21 cellular contexts compared by ENCODE assay signal in genomic region chr7:4026941-4027340, GRCh38.
DNase-seq lines count a peak whose midpoint lies in the region; ATAC-seq and TF ChIP-seq lines count a peak whose summit lies in the region.
"Had no signal": no experiment of that assay in that cellular context is flagged by ENCODE, and none has a peak within 500 bp of the region (broad histone marks: within the 10 kb centered on the region; RNA-seq: fewer than 3 reads in every experiment).

No MANE protein-coding gene starts in this region.

- H3K4me1 ChIP-seq in ascending aorta (peaks cover 6 to 12% of the 10 kb centered on the region in 2 donors), tibial artery (peaks cover 0 to 25% (median 4%) of the 10 kb centered on the region in 4 donors), osteoblast (ENCODE audit: insufficient read depth, low read length) (no peaks in the 10 kb centered on the region)
- H3K4me1 ChIP-seq: A549 had no signal

- no peak for ATAC-seq in stimulated activated effector memory CD8-positive, alpha-beta T cell treated with anti-CD3 and anti-CD28 coated beads, Interleukin-12 subunit alpha, Interleukin-12 subunit beta, amount 100 ng/mL, for 72 hours
- no peak for ATAC-seq in GM21619 (IDR thresholded peaks at IDR 0.05; ENCODE audit: unreplicated experiment)
- ATAC-seq: A549 had no signal

- H3K4me2 ChIP-seq in osteoblast (ENCODE audit: insufficient read depth, low read length), result no peak overlapping the region
- H3K4me2 ChIP-seq: A549 had no signal

- no peaks in the 10 kb centered on the region for H3K4me1 Mint-ChIP-seq in osteocyte (ENCODE audit: unreplicated experiment)
- H3K4me1 Mint-ChIP-seq in stimulated activated effector memory CD8-positive, alpha-beta T cell treated with anti-CD3 and anti-CD28 coated beads, Interleukin-12 subunit alpha, Interleukin-12 subunit beta, amount 100 ng/mL, for 72 hours, result no peaks in the 10 kb centered on the region
- H3K4me1 Mint-ChIP-seq: CD4-positive, alpha-beta memory T cell had no signal

- H3K79me2 ChIP-seq in osteoblast (ENCODE audit: insufficient read depth, low read length), result no peaks in the 10 kb centered on the region

- H3K27me3 Mint-ChIP-seq in osteocyte (ENCODE audit: unreplicated experiment), result no peaks in the 10 kb centered on the region

- H4K20me1 ChIP-seq in osteoblast (ENCODE audit: insufficient read depth, low read length), result no peaks in the 10 kb centered on the region

- H3K27ac ChIP-seq in ascending aorta, result peak overlapping the region; percentile 71 to 77
- peak overlapping the region; percentile 74 to 83 for H3K27ac ChIP-seq in tibial artery
- H3K27ac ChIP-seq in osteoblast (ENCODE audit: low read depth, low read length), result no peak overlapping the region
- H3K27ac ChIP-seq: A549, GM23248 had no signal

- H3K36me3 Mint-ChIP-seq in osteocyte (ENCODE audit: unreplicated experiment), result no peaks in the 10 kb centered on the region
- no peaks in the 10 kb centered on the region for H3K36me3 Mint-ChIP-seq in stimulated activated effector memory CD8-positive, alpha-beta T cell treated with anti-CD3 and anti-CD28 coated beads, Interleukin-12 subunit alpha, Interleukin-12 subunit beta, amount 100 ng/mL, for 72 hours
- H3K36me3 Mint-ChIP-seq: CD4-positive, alpha-beta memory T cell had no signal

- no peak overlapping the region for H3K27ac Mint-ChIP-seq in osteocyte (ENCODE audit: unreplicated experiment)
- H3K27ac Mint-ChIP-seq in stimulated activated effector memory CD8-positive, alpha-beta T cell treated with anti-CD3 and anti-CD28 coated beads, Interleukin-12 subunit alpha, Interleukin-12 subunit beta, amount 100 ng/mL, for 72 hours, result no peak overlapping the region
- H3K27ac Mint-ChIP-seq: CD4-positive, alpha-beta memory T cell had no signal

- TF ChIP-seq CTCF in ascending aorta (IDR thresholded peaks at IDR 0.05), result no peak
- TF ChIP-seq CTCF in osteocyte (IDR thresholded peaks at IDR 0.05), result no peak
- TF ChIP-seq CTCF in tibial artery (IDR thresholded peaks at IDR 0.05), result no peak
- no peak for TF ChIP-seq CTCF in osteoblast (IDR thresholded peaks at IDR 0.05; ENCODE audit: extremely low read depth, low read depth, low read length)

- H2AFZ ChIP-seq in osteoblast (ENCODE audit: low read length), result no peak overlapping the region
- H2AFZ ChIP-seq: GM23248 had no signal

- H3K36me3 ChIP-seq in ascending aorta (no peaks in the 10 kb centered on the region), tibial artery (peaks cover 0 to 7% (median 4%) of the 10 kb centered on the region in 3 donors), osteoblast (ENCODE audit: insufficient read depth, low read length) (no peaks in the 10 kb centered on the region)

- no peak overlapping the region for H3K4me3 ChIP-seq in ascending aorta
- no peak overlapping the region for H3K4me3 ChIP-seq in tibial artery
- H3K4me3 ChIP-seq in osteoblast (ENCODE audit: insufficient read depth, low read length), result no peak overlapping the region
- H3K4me3 ChIP-seq: A549, GM23248 had no signal

- no peaks in the 10 kb centered on the region for H3K27me3 ChIP-seq in ascending aorta
- no peaks in the 10 kb centered on the region for H3K27me3 ChIP-seq in tibial artery
- H3K27me3 ChIP-seq in osteoblast (ENCODE audit: insufficient read depth, low read length), result no peaks in the 10 kb centered on the region

- H3K4me3 Mint-ChIP-seq in osteocyte (ENCODE audit: unreplicated experiment), result no peak overlapping the region
- H3K4me3 Mint-ChIP-seq in stimulated activated effector memory CD8-positive, alpha-beta T cell treated with anti-CD3 and anti-CD28 coated beads, Interleukin-12 subunit alpha, Interleukin-12 subunit beta, amount 100 ng/mL, for 72 hours, result no peak overlapping the region
- H3K4me3 Mint-ChIP-seq: CD4-positive, alpha-beta memory T cell had no signal

- intact Hi-C loops in ascending aorta (cut with DNase I) (no loop called here), tibial artery (cut with DNase I; ENCODE audit: low total_unique reads) (no loop called here)

- no peaks in the 10 kb centered on the region for H3K9me3 ChIP-seq in ascending aorta
- H3K9me3 ChIP-seq in tibial artery, result no peaks in the 10 kb centered on the region
- H3K9me3 ChIP-seq in osteoblast (ENCODE audit: low read depth, low read length), result no peaks in the 10 kb centered on the region
- H3K9me3 ChIP-seq: A549 had no signal

- DNase-seq in ascending aorta (ENCODE audit: low spot score in 2 of 2) (no peak), islet precursor cell (peak; percentile 18), osteocyte (ENCODE audit: extremely low spot score, unreplicated experiment) (peak; percentile 48), tibial artery (no peak), osteoblast (ENCODE audit: insufficient read length, low spot score, missing footprints) (no peak)
- DNase-seq in stimulated activated effector memory CD8-positive, alpha-beta T cell treated with anti-CD3 and anti-CD28 coated beads, Interleukin-12 subunit alpha, Interleukin-12 subunit beta, amount 100 ng/mL, for 72 hours (ENCODE audit: low spot score in 2 of 2), result no peak
- DNase-seq in stimulated activated naive CD4-positive, alpha-beta T cell (lab: John Stamatoyannopoulos, UW), result no peak
- DNase-seq: 8988T; ACHN; C1 segment of cervical spinal cord; Calu3; CD4-positive, alpha-beta memory T cell; COR-L47; DMS53; DMS79 treated with DMSO at 0.1 percent for 48 hours; GF-D8; GM23248; H7; HCEC 1CT had no signal

- H3K9me3 Mint-ChIP-seq in osteocyte (ENCODE audit: unreplicated experiment), result no peaks in the 10 kb centered on the region
- H3K9me3 Mint-ChIP-seq in stimulated activated effector memory CD8-positive, alpha-beta T cell treated with anti-CD3 and anti-CD28 coated beads, Interleukin-12 subunit alpha, Interleukin-12 subunit beta, amount 100 ng/mL, for 72 hours, result no peaks in the 10 kb centered on the region
- H3K9me3 Mint-ChIP-seq: CD4-positive, alpha-beta memory T cell had no signal

Comparison
In these comparisons a context has a peak if more than half of its experiments do, and no peak if none do; other contexts are left out.
1. DNase-seq: peak in islet precursor cell (single experiment) and osteocyte (single experiment); none in ascending aorta (0 of 2), tibial artery (0 of 2), osteoblast (single experiment), stimulated activated effector memory CD8-positive, alpha-beta T cell treated with anti-CD3 and anti-CD28 coated beads, Interleukin-12 subunit alpha, Interleukin-12 subunit beta, amount 100 ng/mL, for 72 hours (0 of 2) and stimulated activated naive CD4-positive, alpha-beta T cell (0 of 6).